ENCODE assay signal across 1 cellular context in genomic region chr4:128471576-128471975, GRCh38.
TF ChIP-seq lines count a peak whose summit lies in the region.

No MANE protein-coding gene starts in this region.

TF ChIP-seq in K562, 482 proteins besides CTCF, POLR2A, EP300 and RAD21 (continued from another document and continues in another):
- 0 out of 4 replicates have a peak, but pooled peaks of 1 of the 2 experiments have one; percentile 31 for TF ChIP-seq MNT (conservative IDR thresholded peaks at IDR 0.05)
- TF ChIP-seq MAFK (IDR thresholded peaks at IDR 0.05; ENCODE audit: low read length), result peak; percentile 85
- no peak for TF ChIP-seq KDM4B (IDR thresholded peaks at IDR 0.05; ENCODE audit: borderline replicate concordance in 2 of 2, low read depth in 1 of 2)
- no peak for TF ChIP-seq ZSCAN32 (CRISPR knock-in tag; IDR thresholded peaks at IDR 0.05)
- TF ChIP-seq KAT8 (IDR thresholded peaks at IDR 0.05; ENCODE audit: low read depth), result no peak
- no peak for TF ChIP-seq IRF1 (CRISPR knock-in tag; IDR thresholded peaks at IDR 0.05; ENCODE audit: borderline replicate concordance)
- TF ChIP-seq ZNF830 (CRISPR knock-in tag; IDR thresholded peaks at IDR 0.05), result no peak
- TF ChIP-seq ZBTB34 (CRISPR knock-in tag; IDR thresholded peaks at IDR 0.05), result no peak
- no peak for TF ChIP-seq ZNF277 (CRISPR knock-in tag; IDR thresholded peaks at IDR 0.05; ENCODE audit: borderline replicate concordance)
- TF ChIP-seq THAP7 (CRISPR knock-in tag; IDR thresholded peaks at IDR 0.05), result no peak
- TF ChIP-seq MLLT1 (IDR thresholded peaks at IDR 0.05), result peak in 1 of 2 experiments; percentile 63; a peak in 1 of 4 replicates
- no peak for TF ChIP-seq PHB2 (IDR thresholded peaks at IDR 0.05; ENCODE audit: low read depth)
- no peak for TF ChIP-seq GTF3C2 (IDR thresholded peaks at IDR 0.05; ENCODE audit: borderline replicate concordance, extremely low read depth, insufficient read length)
- TF ChIP-seq MAFF (IDR thresholded peaks at IDR 0.05; ENCODE audit: low read length), result peak; percentile 90
- TF ChIP-seq CBFB (CRISPR knock-in tag; IDR thresholded peaks at IDR 0.05), result no peak
- 0 out of 2 replicates have a peak, but pooled peaks have one; percentile 24 for TF ChIP-seq HLTF (IDR thresholded peaks at IDR 0.05)
- no peak for TF ChIP-seq ZNF507 (tag; conservative IDR thresholded peaks at IDR 0.05)
- TF ChIP-seq AFF4 (CRISPR knock-in tag; IDR thresholded peaks at IDR 0.05), result 0 out of 2 replicates have a peak, but pooled peaks have one; percentile 40
- TF ChIP-seq ZNF444 (CRISPR knock-in tag; IDR thresholded peaks at IDR 0.05), result no peak
- no peak for TF ChIP-seq GMEB1 (CRISPR knock-in tag; IDR thresholded peaks at IDR 0.05)
- no peak for TF ChIP-seq STAT6 (CRISPR knock-in tag; IDR thresholded peaks at IDR 0.05)
- TF ChIP-seq CHD1 (IDR thresholded peaks at IDR 0.05; ENCODE audit: low read length), result no peak
- TF ChIP-seq ERF (CRISPR knock-in tag; IDR thresholded peaks at IDR 0.05), result no peak
- no peak for TF ChIP-seq HCFC1 (IDR thresholded peaks at IDR 0.05; ENCODE audit: low read depth, low read length)
- no peak for TF ChIP-seq ZBTB26 (CRISPR knock-in tag; IDR thresholded peaks at IDR 0.05)
- TF ChIP-seq HMG20A (CRISPR knock-in tag; conservative IDR thresholded peaks at IDR 0.05), result no peak
- no peak for TF ChIP-seq YBX1 (IDR thresholded peaks at IDR 0.05)
- 0 out of 2 replicates have a peak, but pooled peaks have one; percentile 21 for TF ChIP-seq ZNF24 (IDR thresholded peaks at IDR 0.05)
- TF ChIP-seq MTA2 (IDR thresholded peaks at IDR 0.05; ENCODE audit: low read depth), result peak; percentile 73
- peak; percentile 67; the same call in 1 of the 2 replicates for TF ChIP-seq MECOM (CRISPR knock-in tag; IDR thresholded peaks at IDR 0.05)
- no peak for TF ChIP-seq WHSC1 (IDR thresholded peaks at IDR 0.05; ENCODE audit: low read length)
- no peak for TF ChIP-seq ZBTB43 (CRISPR knock-in tag; IDR thresholded peaks at IDR 0.05)
- TF ChIP-seq HNRNPUL1 (IDR thresholded peaks at IDR 0.05; ENCODE audit: low read length), result no peak
- no peak for TF ChIP-seq NFXL1 (CRISPR knock-in tag; IDR thresholded peaks at IDR 0.05)
- no peak for TF ChIP-seq RHOXF2B (CRISPR knock-in tag; conservative IDR thresholded peaks at IDR 0.05)
- no peak for TF ChIP-seq SPI1 (IDR thresholded peaks at IDR 0.05; ENCODE audit: borderline replicate concordance, low read depth, low read length)
- TF ChIP-seq TOE1 (IDR thresholded peaks at IDR 0.05; ENCODE audit: borderline replicate concordance), result no peak; the same call in 1 of the 2 replicates
- no peak for TF ChIP-seq TOE1 (CRISPR knock-in tag; IDR thresholded peaks at IDR 0.05; ENCODE audit: borderline replicate concordance, low read depth)
- no peak for TF ChIP-seq KAT7 (CRISPR knock-in tag; IDR thresholded peaks at IDR 0.05; ENCODE audit: borderline replicate concordance)
